In the genomic region with DNA sequence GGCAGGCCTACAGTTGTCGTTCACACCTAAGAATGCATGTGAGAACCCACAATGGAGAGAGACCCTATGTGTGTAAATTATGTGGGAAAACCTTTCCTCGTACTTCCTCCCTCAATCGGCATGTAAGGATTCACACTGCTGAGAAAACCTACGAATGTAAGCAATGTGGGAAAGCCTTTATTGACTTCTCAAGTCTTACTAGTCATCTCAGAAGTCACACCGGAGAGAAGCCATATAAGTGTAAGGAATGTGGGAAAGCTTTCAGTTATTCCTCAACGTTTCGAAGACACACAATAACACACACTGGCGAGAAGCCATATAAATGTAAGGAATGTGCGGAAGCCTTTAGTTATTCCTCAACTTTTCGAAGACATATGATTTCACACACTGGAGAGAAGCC, we compare ENCODE assay signal across 23 cellular contexts. TPM values are rescaled to one million over a fixed set of nuclear protein-coding genes. Genes with fewer than 3 reads are reported as not detected.
"Had no signal": no experiment of that assay in that cellular context is flagged by ENCODE, and none has a peak within 500 bp of the region (broad histone marks: within the 10 kb centered on the region; RNA-seq: fewer than 3 reads in every experiment).

No MANE protein-coding gene starts in this region.

- DNase-seq: activated CD4-positive, alpha-beta T cell treated with anti-CD3 and anti-CD28 coated beads, Interleukin-2, amount 50 U/mL, for 1 hour; activated CD4-positive, CD25-positive, alpha-beta regulatory T cell treated with anti-CD3 and anti-CD28 coated beads, Interleukin-2, amount 50 U/mL, for 72 hours; activated CD8-positive, alpha-beta T cell treated with anti-CD3 and anti-CD28 coated beads, Interleukin-2, amount 10 ng/mL, durations not matched to agents 7 days and 5 days; activated gamma-delta T cell treated with Interleukin-2 at 50 U/mL for 16 hours; central memory CD4-positive, alpha-beta T cell; effector memory CD8-positive, alpha-beta T cell; esophagus squamous epithelium; head of caudate nucleus; natural killer cell; spleen; stimulated activated CD4-positive, alpha-beta T cell treated with anti-CD3 and anti-CD28 coated beads, Interleukin-4, amount 100 ng/mL, for 1 hour; stimulated activated naive CD4-positive, alpha-beta T cell; T-cell; upper lobe of left lung; WERI-Rb-1 had no signal

- H3K4me1 ChIP-seq: ascending aorta, esophagus squamous epithelium, gastroesophageal sphincter, prostate gland, spleen, upper lobe of left lung had no signal

- H3K27me3 ChIP-seq: ascending aorta, esophagus squamous epithelium, gastroesophageal sphincter, spleen, upper lobe of left lung had no signal

- FAIRE-seq: keratinocyte had no signal

- H3K4me3 ChIP-seq: gastroesophageal sphincter, lung, prostate gland, upper lobe of left lung had no signal

- H3K27ac ChIP-seq: ascending aorta, esophagus squamous epithelium, gastroesophageal sphincter, prostate gland, spleen, upper lobe of left lung, WERI-Rb-1 had no signal

- ATAC-seq: activated CD8-positive, alpha-beta T cell treated with anti-CD3 and anti-CD28 coated beads, Interleukin-2, amount 10 ng/mL, durations not matched to agents 7 days and 5 days; effector memory CD8-positive, alpha-beta T cell; gastroesophageal sphincter; natural killer cell; T-cell had no signal

RNA-seq across cellular contexts. Expression of gene ZNF556, which starts 14.5 kb away (rescaled TPM):
- total RNA-seq: activated CD8-positive, alpha-beta T cell treated with anti-CD3 and anti-CD28 coated beads, Interleukin-2, amount 10 ng/mL, durations not matched to agents 7 days and 5 days; activated T-helper 1 cell treated with anti-CD3 and anti-CD28 coated beads, Interleukin-12 subunit alpha, Interleukin-12 subunit beta, Interleukin-2, Interleukin-4 antibody, amounts not matched to agents 30 ng/mL and 10 ng/mL and 1 ng/mL, durations not matched to agents 14 hours and 24 hours and 36 hours; ascending aorta; dermis microvascular lymphatic vessel endothelial cell; lung; natural killer cell; osteoblast; T-cell; upper lobe of left lung had no signal
